In the genomic region with DNA sequence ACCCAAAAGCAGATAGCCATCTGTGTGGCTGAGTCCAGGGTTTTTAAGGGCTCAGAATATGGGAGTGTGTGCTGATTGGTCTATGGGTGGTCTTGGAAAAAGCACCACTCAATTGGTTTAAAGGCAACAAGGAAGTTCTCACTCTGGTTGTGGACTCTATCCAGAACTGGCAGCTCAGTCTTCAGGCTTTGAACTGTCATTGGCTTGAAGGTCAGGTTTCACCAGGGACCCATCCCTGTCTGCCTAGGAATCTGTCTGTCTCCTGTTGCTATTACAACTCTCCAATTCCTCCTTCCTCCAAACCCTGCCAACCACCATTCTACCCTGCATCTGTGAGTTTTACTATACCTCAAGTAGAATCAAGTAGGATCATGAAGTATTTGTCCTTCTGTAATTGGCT, we compare ENCODE assay signal across 22 cellular contexts.
"Had no signal": no experiment of that assay in that cellular context is flagged by ENCODE, and none has a peak within 500 bp of the region (broad histone marks: within the 10 kb centered on the region; RNA-seq: fewer than 3 reads in every experiment).

No MANE protein-coding gene starts in this region.

- ATAC-seq: effector memory CD8-positive, alpha-beta T cell; foreskin keratinocyte; gastroesophageal sphincter; left lung; left ventricle myocardium superior; lower lobe of right lung had no signal

- H3K36me3 ChIP-seq: colonic mucosa, esophagus muscularis mucosa, gastroesophageal sphincter, heart left ventricle, left lung, lower lobe of right lung had no signal

- FAIRE-seq: endometrium, frontal cortex had no signal

- H3K79me2 ChIP-seq: hepatocyte had no signal

- H3K27me3 ChIP-seq: colonic mucosa, esophagus muscularis mucosa, foreskin keratinocyte, gastroesophageal sphincter, heart left ventricle, hepatocyte, left lung had no signal

- H3K4me3 ChIP-seq: colonic mucosa, esophagus muscularis mucosa, gastroesophageal sphincter, heart left ventricle, hepatocyte, left lung, lower lobe of right lung had no signal

- H3K27ac ChIP-seq: colonic mucosa, epithelial cell of prostate, esophagus muscularis mucosa, foreskin keratinocyte, gastroesophageal sphincter, heart left ventricle, hepatocyte, left lung, lower lobe of right lung had no signal

- H3K9me3 ChIP-seq: colonic mucosa, esophagus muscularis mucosa, gastroesophageal sphincter, left lung, lower lobe of right lung had no signal

- H3K4me2 ChIP-seq: hepatocyte had no signal

- H2AFZ ChIP-seq: hepatocyte had no signal

- H3K4me1 ChIP-seq: colonic mucosa, esophagus muscularis mucosa, foreskin keratinocyte, gastroesophageal sphincter, lower lobe of right lung had no signal

- DNase-seq: colonic mucosa; cortex of kidney; effector CD8-positive, alpha-beta T cell; effector memory CD8-positive, alpha-beta T cell; endodermal cell; foreskin keratinocyte; heart left ventricle; hypothalamus; immature natural killer cell; islet precursor cell; kidney; kidney glomerular epithelial cell; left lung; left ventricle myocardium superior; lower lobe of right lung; mesenchymal stem cell had no signal
